ENCODE assay signal across 20 cellular contexts in the genomic region with DNA sequence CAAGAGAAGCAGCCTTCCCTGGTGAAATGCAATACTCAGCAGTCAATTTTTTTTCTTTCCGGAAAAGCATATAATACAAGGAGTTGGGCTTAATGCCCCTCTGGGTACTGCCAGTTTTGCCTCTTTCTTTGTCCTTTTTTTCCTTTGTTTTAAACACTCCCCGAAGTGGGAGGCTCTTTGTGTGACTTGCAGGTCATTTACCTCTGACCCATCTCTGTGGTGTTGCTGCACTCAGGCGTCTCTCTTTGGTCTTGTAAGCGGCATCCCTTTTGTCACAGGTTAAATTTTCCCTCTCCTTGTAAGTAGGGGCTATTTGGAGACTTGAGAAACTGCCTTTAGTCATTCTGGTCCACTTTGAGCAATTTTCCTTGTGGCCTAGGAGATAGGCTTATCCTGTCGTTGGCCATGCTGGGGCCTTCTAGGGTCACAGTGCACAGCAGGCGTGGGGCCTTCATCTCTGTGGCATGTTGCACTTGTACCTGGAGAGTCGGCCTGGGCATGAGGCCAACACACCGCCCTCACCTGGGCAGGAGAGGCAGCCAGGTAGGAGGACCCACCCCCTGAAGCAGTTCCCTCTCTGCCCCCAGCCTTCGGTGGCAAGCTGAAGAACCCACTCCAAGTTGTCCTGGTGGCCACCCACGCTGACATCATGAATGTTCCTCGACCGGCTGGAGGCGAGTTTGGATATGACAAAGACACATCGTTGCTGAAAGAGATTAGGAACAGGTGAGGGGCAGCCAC.
"Had no signal": no experiment of that assay in that cellular context is flagged by ENCODE, and none has a peak within 500 bp of the region (broad histone marks: within the 10 kb centered on the region; RNA-seq: fewer than 3 reads in every experiment).

No MANE protein-coding gene starts in this region.

- H3K9me3 Mint-ChIP-seq: natural killer cell had no signal

- H3K36me3 Mint-ChIP-seq: natural killer cell; stimulated activated memory B cell treated with anti-CD40 and anti-IgM and Interleukin-4, amounts not matched to agents 10 μg/mL and 1 μg/mL and 100 μg/mL, for 72 hours had no signal

- ATAC-seq: left cardiac atrium; natural killer cell; sciatic nerve; stimulated activated memory B cell treated with anti-CD40 and anti-IgM and Interleukin-4, amounts not matched to agents 10 μg/mL and 1 μg/mL and 100 μg/mL, for 72 hours had no signal

- DNase-seq: colonic mucosa; effector CD4-positive, alpha-beta T cell; foreskin melanocyte; kidney; left cardiac atrium; mesendoderm; natural killer cell; occipital lobe; spleen; stimulated activated CD4-positive, alpha-beta T cell treated with anti-CD3 and anti-CD28 coated beads, Interleukin-15, amount 100 ng/mL, for 24 hours; stimulated activated CD4-positive, alpha-beta T cell treated with anti-CD3 and anti-CD28 coated beads, Interleukin-1b, Interleukin-23, amount 100 ng/mL, for 48 hours; stimulated activated CD4-positive, alpha-beta T cell treated with anti-CD3 and anti-CD28 coated beads, Interleukin-4, amount 100 ng/mL, for 24 hours had no signal

- H3K27ac Mint-ChIP-seq: natural killer cell; neural progenitor cell; progenitor cell of endocrine pancreas; stimulated activated memory B cell treated with anti-CD40 and anti-IgM and Interleukin-4, amounts not matched to agents 10 μg/mL and 1 μg/mL and 100 μg/mL, for 72 hours; stimulated activated naive CD8-positive, alpha-beta T cell treated with anti-CD3 and anti-CD28 coated beads, Interleukin-15, Interleukin-2, amounts not matched to agents 100 ng/mL and 50 ng/mL, for 24 hours had no signal

- H3K36me3 ChIP-seq: colonic mucosa had no signal

- H3K27me3 Mint-ChIP-seq: progenitor cell of endocrine pancreas; stimulated activated memory B cell treated with anti-CD40 and anti-IgM and Interleukin-4, amounts not matched to agents 10 μg/mL and 1 μg/mL and 100 μg/mL, for 72 hours; stimulated activated naive CD8-positive, alpha-beta T cell treated with anti-CD3 and anti-CD28 coated beads, Interleukin-15, Interleukin-2, amounts not matched to agents 100 ng/mL and 50 ng/mL, for 24 hours had no signal

- H3K4me1 ChIP-seq: colonic mucosa, spleen, tibial nerve had no signal

- H2AFZ ChIP-seq: hepatocyte, neural progenitor cell had no signal

- H3K4me1 Mint-ChIP-seq: natural killer cell; stimulated activated memory B cell treated with anti-CD40 and anti-IgM and Interleukin-4, amounts not matched to agents 10 μg/mL and 1 μg/mL and 100 μg/mL, for 72 hours had no signal

- H3K4me2 ChIP-seq: hepatocyte, neural progenitor cell had no signal

- H3K4me3 ChIP-seq: colonic mucosa, hepatocyte, neural progenitor cell, pancreas, spleen, tibial nerve had no signal

- H3K4me3 Mint-ChIP-seq: natural killer cell; neural progenitor cell; stimulated activated memory B cell treated with anti-CD40 and anti-IgM and Interleukin-4, amounts not matched to agents 10 μg/mL and 1 μg/mL and 100 μg/mL, for 72 hours; stimulated activated naive CD8-positive, alpha-beta T cell treated with anti-CD3 and anti-CD28 coated beads, Interleukin-15, Interleukin-2, amounts not matched to agents 100 ng/mL and 50 ng/mL, for 24 hours had no signal

- H3K9me3 ChIP-seq: colonic mucosa, pancreas had no signal

- H3K9ac ChIP-seq: neural progenitor cell had no signal

- H3K27me3 ChIP-seq: colonic mucosa, hepatocyte, neural progenitor cell, pancreas, spleen, tibial nerve had no signal

- H3K27ac ChIP-seq: colonic mucosa, hepatocyte, neural progenitor cell, pancreas, tibial nerve had no signal
